8 cellular contexts compared by ENCODE assay signal in the genomic region with DNA sequence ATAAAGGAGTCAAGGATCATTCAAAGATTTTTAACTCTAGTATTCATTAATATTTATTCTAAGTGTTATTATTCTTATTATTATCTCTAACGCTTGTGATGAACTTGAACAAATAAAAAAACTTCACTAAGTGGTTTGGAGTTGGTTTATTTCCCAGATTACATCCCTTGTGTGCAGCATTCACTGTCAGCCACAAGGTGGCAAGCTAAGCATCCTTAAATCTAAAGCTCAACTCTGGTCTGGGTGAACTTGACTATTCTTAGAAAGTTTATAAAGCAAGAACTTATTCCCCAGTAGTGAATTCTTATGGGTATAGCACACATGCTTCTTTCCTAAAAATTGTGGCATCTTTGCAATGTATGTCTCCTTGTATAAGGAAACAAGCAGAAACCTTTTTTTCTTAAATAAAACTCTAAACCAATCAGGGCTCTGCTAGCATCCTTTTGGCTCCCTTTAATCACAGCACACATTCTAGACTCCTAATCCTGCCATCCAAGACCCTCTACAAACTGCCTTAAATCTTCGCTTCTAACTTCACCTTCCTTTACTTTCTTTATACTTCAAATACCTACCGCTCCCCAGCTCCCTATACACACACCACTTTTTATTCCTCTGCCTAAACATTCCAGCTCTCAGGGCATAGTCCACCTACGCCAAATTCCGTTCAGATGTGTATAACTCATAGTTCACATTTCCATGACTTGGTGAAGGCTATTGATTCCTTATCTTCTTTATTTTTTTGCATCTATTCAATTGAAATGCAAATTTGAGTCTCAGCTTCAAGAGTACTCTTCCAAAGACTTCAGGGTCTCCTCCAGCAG.
DNase-seq lines count a peak whose midpoint lies in the region; ATAC-seq, FAIRE-seq and TF ChIP-seq lines count a peak whose summit lies in the region.

No MANE protein-coding gene starts in this region.

- no peak for TF ChIP-seq EP300 in GM12878 (IDR thresholded peaks at IDR 0.05; ENCODE audit: borderline replicate concordance in 1 of 2, control insufficient read depth in 1 of 2, low read depth in 2 of 2, low read length in 2 of 2)

- H3K36me3 ChIP-seq in GM12878 (ENCODE audit: control insufficient read depth in 2 of 2, insufficient read depth in 2 of 2, low read length in 1 of 2) (no peaks in the 10 kb centered on the region), kidney (ENCODE audit: control insufficient read depth in 1 of 2, insufficient read depth in 2 of 2, low read length in 2 of 2) (no peaks in the 10 kb centered on the region)

- SMC1A ChIA-PET in GM12878 (lab: Charles Lee; ENCODE audit: uncharacterized antibody, unreplicated experiment) = interaction anchor here (0.6 to 2.6 kb wide), 7 partner anchors 10 to 1170 kb away, joined by 3 to 14 read pairs (median 3); no protein-coding TSS in a partner anchor

- in situ Hi-C loops in GM12878 (cut with MboI) = no loop called here

- peak; percentile 90 for ATAC-seq in GM18873 (IDR thresholded peaks at IDR 0.05; ENCODE audit: low FRiP score, unreplicated experiment)
- peak; percentile 91 for ATAC-seq in HG02981 (IDR thresholded peaks at IDR 0.05; ENCODE audit: unreplicated experiment)
- ATAC-seq in GM12878 = peak; percentile 89

- WGBS in GM12878 (ENCODE audit: insufficient coverage, insufficient replicate concordance, low lambda C conversion rate, missing lambda C conversion rate) = 26% methylated on average over 5 of the region's 5 CpGs

- DNase-seq in DMS114 treated with DMSO at 0.1 percent for 48 hours (lab: John Stamatoyannopoulos, UW; ENCODE audit: unreplicated experiment) (peak; percentile 21), NCI-H2196 treated with DMSO at 0.1 percent for 48 hours (lab: John Stamatoyannopoulos, UW; ENCODE audit: unreplicated experiment) (peak; percentile 18), GM12878 (ENCODE audit: low read depth, low spot score) (no peak), kidney (no peak), urothelium cell line (ENCODE audit: low spot score) (peak; percentile 43), cortex of kidney (lab: John Stamatoyannopoulos, UW) (no peak)

- H3K27ac ChIP-seq in GM12878 (ENCODE audit: control insufficient read depth, insufficient read depth) = no peak overlapping the region
- no peak overlapping the region for H3K27ac ChIP-seq in kidney (ENCODE audit: low read depth in 2 of 2, low read length in 2 of 2)

- no peak for FAIRE-seq in GM12878 (lab: Jason Lieb, UNC)
- peak; percentile 96 for FAIRE-seq in kidney (lab: Jason Lieb, UNC)
- no peak for FAIRE-seq in urothelium cell line (lab: Jason Lieb, UNC)

- CTCF ChIA-PET in GM12878 (lab: Yijun Ruan, JAX) = interaction anchor here (0.6 to 5.2 kb wide), 18 partner anchors 8 to 1126 kb away, joined by 3 to 46 read pairs (median 4); no protein-coding TSS in a partner anchor

- H3K4me2 ChIP-seq in GM12878 (ENCODE audit: control insufficient read depth, insufficient read depth) = no peak overlapping the region

- no TSS peak for BruUV-seq in GM12878 (replicated peaks; lab: Mats Ljungman, UMichigan)

- H3K9ac ChIP-seq in GM12878 (ENCODE audit: control insufficient read depth, insufficient read depth, low read length) (no peak overlapping the region), kidney (ENCODE audit: low read length in 2 of 2) (no peak overlapping the region)

- H3K9me3 ChIP-seq in GM12878 (replicated peaks; ENCODE audit: control insufficient read depth, insufficient read depth, low read length) (no peaks in the 10 kb centered on the region), kidney (ENCODE audit: control insufficient read depth in 1 of 2, low read length in 2 of 2) (no peaks in the 10 kb centered on the region)

- no peaks in the 10 kb centered on the region for H3K79me2 ChIP-seq in GM12878 (ENCODE audit: control insufficient read depth, insufficient read depth, low read length)

- no peak overlapping the region for H2AFZ ChIP-seq in GM12878 (ENCODE audit: control insufficient read depth, low read depth, low read length)

- peak; percentile 73 to 82 (median 77) for TF ChIP-seq CTCF in GM12878 (IDR thresholded peaks at IDR 0.05 in 2 of 3, conservative IDR thresholded peaks at IDR 0.05 in 1 of 3; ENCODE audit: control insufficient read depth in 2 of 3, extremely low read depth in 1 of 3, insufficient read depth in 1 of 3, low read depth in 3 of 3, low read length in 3 of 3)
- peak; percentile 83 for TF ChIP-seq CTCF in kidney (IDR thresholded peaks at IDR 0.05; ENCODE audit: borderline replicate concordance, extremely low read depth, insufficient read depth)

- no peaks in the 10 kb centered on the region for H3K27me3 ChIP-seq in GM12878 (replicated peaks in 1 of 2; ENCODE audit: control insufficient read depth in 2 of 2, insufficient read depth in 2 of 2, low read length in 1 of 2)

- intact Hi-C loops in GM12878 (cut with micrococcal nuclease; ENCODE audit: unreplicated experiment) (loop anchor here (2.0 kb wide), 1 partner anchor 1033 kb away; no protein-coding TSS in a partner anchor), kidney (cut with DNase I) (no loop called here)

- H4K20me1 ChIP-seq in GM12878 (ENCODE audit: control insufficient read depth, insufficient read depth) = no peaks in the 10 kb centered on the region

- TF ChIP-seq RAD21 in GM12878 (IDR thresholded peaks at IDR 0.05; ENCODE audit: insufficient read depth, low read depth, low read length) = peak; percentile 85

- no peak overlapping the region for H3K4me3 ChIP-seq in GM12878
- H3K4me3 ChIP-seq in kidney (ENCODE audit: low read length in 2 of 2) = no peak overlapping the region

- POLR2A ChIA-PET in GM12878 (lab: Charles Lee) = no interaction called here

- no peak for TF ChIP-seq POLR2A in GM12878 (IDR thresholded peaks at IDR 0.05; ENCODE audit: low read depth, low read length)

- H3K4me1 ChIP-seq in GM12878 (ENCODE audit: control insufficient read depth, insufficient read depth, low read length) (no peaks in the 10 kb centered on the region), kidney (ENCODE audit: control insufficient read depth in 1 of 2, insufficient read depth in 1 of 2, low read depth in 1 of 2, low read length in 2 of 2) (no peaks in the 10 kb centered on the region)

- RAD21 ChIA-PET in GM12878 (lab: Charles Lee; ENCODE audit: unreplicated experiment) = interaction anchor here (0.6 to 1.4 kb wide), 4 partner anchors 8 to 1032 kb away, joined by 3 to 8 read pairs (median 4); no protein-coding TSS in a partner anchor

TF ChIP-seq in GM12878, 131 proteins besides CTCF, POLR2A, EP300 and RAD21:
- TF ChIP-seq MEF2A (IDR thresholded peaks at IDR 0.05; ENCODE audit: insufficient read depth, low read depth, low read length) (no peak), SMAD5 (IDR thresholded peaks at IDR 0.05; ENCODE audit: low read depth) (no peak), TCF12 (IDR thresholded peaks at IDR 0.05; ENCODE audit: low read depth, low read length) (no peak), BHLHE40 (IDR thresholded peaks at IDR 0.05; ENCODE audit: borderline replicate concordance in 1 of 2, low read depth in 2 of 2, low read length in 1 of 2) (no peak), SREBF1 (IDR thresholded peaks at IDR 0.05; ENCODE audit: low read length) (no peak), SMC3 (IDR thresholded peaks at IDR 0.05; ENCODE audit: borderline replicate concordance, low read length) (peak; percentile 54; the same call in 1 of the 2 replicates), HCFC1 (IDR thresholded peaks at IDR 0.05; ENCODE audit: low read length) (no peak)
- TF ChIP-seq, protein P1, sequence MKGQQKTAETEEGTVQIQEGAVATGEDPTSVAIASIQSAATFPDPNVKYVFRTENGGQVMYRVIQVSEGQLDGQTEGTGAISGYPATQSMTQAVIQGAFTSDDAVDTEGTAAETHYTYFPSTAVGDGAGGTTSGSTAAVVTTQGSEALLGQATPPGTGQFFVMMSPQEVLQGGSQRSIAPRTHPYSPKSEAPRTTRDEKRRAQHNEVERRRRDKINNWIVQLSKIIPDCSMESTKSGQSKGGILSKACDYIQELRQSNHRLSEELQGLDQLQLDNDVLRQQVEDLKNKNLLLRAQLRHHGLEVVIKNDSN (IDR thresholded peaks at IDR 0.05; ENCODE audit: borderline replicate concordance, extremely low read length, insufficient read depth, low read depth, low read length) = no peak
TF ChIP-seq in GM12878: peak in this region for 1.

Comparison
In these comparisons a context has a peak if more than half of its experiments do, and no peak if none do; other contexts are left out.
1. DNase-seq: peak in DMS114 treated with DMSO at 0.1 percent for 48 hours (single experiment), NCI-H2196 treated with DMSO at 0.1 percent for 48 hours (single experiment) and urothelium cell line (single experiment); none in GM12878 (single experiment), kidney (single experiment) and cortex of kidney (single experiment).
2. Peak in every context shown above with its lines, with median percentiles within 50 percentile points of each other: ATAC-seq.